In the genomic region with DNA sequence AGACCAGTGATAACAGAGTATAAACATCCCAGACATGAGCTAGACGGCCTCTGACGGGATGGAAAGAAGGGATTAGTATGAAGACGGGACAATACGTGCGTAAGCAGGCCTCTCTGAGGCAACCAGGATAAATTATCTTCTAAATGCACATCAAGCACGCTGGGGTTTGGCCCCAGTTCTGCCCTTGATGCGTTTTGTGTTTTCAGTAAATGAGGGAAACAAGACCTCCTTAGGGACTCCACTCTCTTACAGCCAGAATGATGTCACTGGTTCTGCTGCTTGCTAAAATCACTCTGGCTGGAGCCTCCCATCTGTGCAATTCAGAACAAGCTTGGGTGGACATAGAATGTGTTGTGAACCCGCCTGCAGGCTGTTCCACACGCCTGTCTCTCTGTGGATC, we compare ENCODE assay signal across 13 cellular contexts.
DNase-seq lines count a peak whose midpoint lies in the region; ATAC-seq and TF ChIP-seq lines count a peak whose summit lies in the region.
"Had no signal": no experiment of that assay in that cellular context is flagged by ENCODE, and none has a peak within 500 bp of the region (broad histone marks: within the 10 kb centered on the region; RNA-seq: fewer than 3 reads in every experiment).

No MANE protein-coding gene starts in this region.

- ATAC-seq in left cardiac atrium: peak; percentile 63 to 93
- ATAC-seq in HG02798 (IDR thresholded peaks at IDR 0.05; ENCODE audit: poor library complexity, unreplicated experiment): no peak
- ATAC-seq: activated naive CD4-positive, alpha-beta T cell treated with anti-CD3 and anti-CD28 coated beads, Interleukin-2, amount 50 U/mL, for 72 hours; left colon had no signal

- H3K27ac ChIP-seq in rectal smooth muscle tissue (ENCODE audit: low read depth, low read length): peak overlapping the region; percentile 61

- peak; percentile 62 for DNase-seq in AG10803 (ENCODE audit: low read depth)
- DNase-seq in adipocyte (ENCODE audit: low read depth): no peak
- DNase-seq in left cardiac atrium: peak; percentile 79
- DNase-seq in H7: no peak
- no peak for DNase-seq in amniotic stem cell (lab: John Stamatoyannopoulos, UW)
- no peak for DNase-seq in COLO829 (ENCODE audit: low spot score)
- DNase-seq: cortex of kidney, MM.1S, nucleus accumbens had no signal

- H3K4me1 ChIP-seq in adipocyte (ENCODE audit: control insufficient read depth, insufficient read depth, low read length) (peaks cover 18% of the 10 kb centered on the region), rectal smooth muscle tissue (ENCODE audit: control insufficient read depth, insufficient read depth, low read length) (peaks cover 14% of the 10 kb centered on the region)

- H3K36me3 ChIP-seq in adipocyte (ENCODE audit: control insufficient read depth, insufficient read depth, low read length, severe bottlenecking) (no peaks in the 10 kb centered on the region), rectal smooth muscle tissue (ENCODE audit: control insufficient read depth, insufficient read depth, low read length) (no peaks in the 10 kb centered on the region), H7 (replicated peaks; ENCODE audit: control insufficient read depth, insufficient read depth, low read length) (no peaks in the 10 kb centered on the region)

- H3K27me3 ChIP-seq in adipocyte (replicated peaks; ENCODE audit: control insufficient read depth, insufficient read depth, low read length): no peaks in the 10 kb centered on the region
- H3K27me3 ChIP-seq in rectal smooth muscle tissue (ENCODE audit: control insufficient read depth, insufficient read depth, low read length): no peaks in the 10 kb centered on the region
- no peaks in the 10 kb centered on the region; the same call in 1 of the 2 replicates for H3K27me3 ChIP-seq in H7 (ENCODE audit: control insufficient read depth, insufficient read depth, low read length)

- H3K9me3 ChIP-seq in adipocyte (ENCODE audit: control insufficient read depth, low read length): no peaks in the 10 kb centered on the region

- TF ChIP-seq CTCF in AG10803 (conservative IDR thresholded peaks at IDR 0.05; ENCODE audit: low read length): no peak

- H3K4me3 ChIP-seq in AG10803 (ENCODE audit: low read length): no peak overlapping the region
- peak overlapping the region; percentile 42 for H3K4me3 ChIP-seq in adipocyte (ENCODE audit: low read length)
- H3K4me3 ChIP-seq in rectal smooth muscle tissue (ENCODE audit: low read length): no peak overlapping the region
- no peak overlapping the region for H3K4me3 ChIP-seq in H7 (ENCODE audit: insufficient read depth, low read depth, low read length)

- intact Hi-C loops in left cardiac atrium (cut with DNase I): no loop called here

- H3K9ac ChIP-seq in adipocyte (ENCODE audit: low read length): no peak overlapping the region
- no peak overlapping the region for H3K9ac ChIP-seq in rectal smooth muscle tissue (ENCODE audit: low read length)

Comparison
In these comparisons a context has a peak if more than half of its experiments do, and no peak if none do; other contexts are left out.
1. DNase-seq: peak in AG10803 (single experiment) and left cardiac atrium (single experiment); none in adipocyte (single experiment), H7 (single experiment), amniotic stem cell (single experiment) and COLO829 (single experiment).